ENCODE assay signal across 8 cellular contexts in the genomic region with DNA sequence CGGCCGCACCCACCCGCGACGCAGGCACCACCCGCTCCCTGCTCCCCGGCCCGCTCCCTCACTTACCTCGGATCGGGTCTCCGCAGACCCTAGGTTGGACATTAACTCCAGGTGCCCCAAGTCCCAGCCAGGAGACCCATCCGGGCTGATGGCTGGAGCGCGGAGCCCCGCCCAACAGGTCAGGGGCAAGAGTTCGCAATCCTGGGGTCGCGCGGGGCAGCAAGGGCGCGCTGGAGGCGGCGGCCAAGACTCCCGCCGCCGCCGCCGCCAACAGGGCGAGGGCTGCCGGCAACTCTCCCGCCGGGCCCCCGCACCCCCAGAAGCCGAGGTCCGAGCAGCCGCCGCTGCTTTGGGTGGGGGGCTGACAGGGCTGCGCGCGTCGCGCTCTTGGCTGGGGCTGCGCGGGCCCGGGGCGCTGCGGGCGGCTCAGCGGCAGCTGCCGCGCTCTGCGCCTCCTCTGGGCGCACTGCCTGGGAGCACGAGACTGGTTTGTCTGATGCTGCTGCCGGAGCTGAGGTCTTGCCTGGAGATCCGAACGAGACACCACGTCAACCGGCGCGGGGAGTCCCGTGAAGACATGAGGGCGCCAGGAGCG. TPM values are rescaled to one million over a fixed set of nuclear protein-coding genes. Genes with fewer than 3 reads are reported as not detected.
DNase-seq lines count a peak whose midpoint lies in the region; ATAC-seq, FAIRE-seq and TF ChIP-seq lines count a peak whose summit lies in the region.

No MANE protein-coding gene starts in this region.

- no peak overlapping the region for H2AK5ac ChIP-seq in H1 (ENCODE audit: low read depth, low read length)

- H3K79me2 ChIP-seq in H1 (ENCODE audit: control insufficient read depth in 1 of 2, insufficient read depth in 2 of 2, low read length in 2 of 2): no peaks in the 10 kb centered on the region

- TF ChIP-seq CTCF in GM13977 (IDR thresholded peaks at IDR 0.05; ENCODE audit: extremely low read depth, insufficient read depth, missing control alignments) (no peak), H1 (IDR thresholded peaks at IDR 0.05; ENCODE audit: control extremely low read depth in 1 of 3, insufficient read depth in 1 of 3, low read depth in 1 of 3, low read length in 3 of 3) (no peak), mesothelial cell of epicardium (IDR thresholded peaks at IDR 0.05; ENCODE audit: unreplicated experiment) (no peak)

- H3K18ac ChIP-seq in H1 (ENCODE audit: extremely low read depth, low read length): peak overlapping the region; percentile 72; the same call in 1 of the 2 replicates

- H3K27ac Mint-ChIP-seq in mesothelial cell of epicardium: no peak overlapping the region
- no peak overlapping the region for H3K27ac Mint-ChIP-seq in activated naive CD8-positive, alpha-beta T cell treated with anti-CD3 and anti-CD28 coated beads for 36 hours

- no peak overlapping the region for H3K56ac ChIP-seq in H1 (replicated peaks; ENCODE audit: insufficient read length, low read depth, low read length)

- H3K9me3 Mint-ChIP-seq in mesothelial cell of epicardium: no peaks in the 10 kb centered on the region
- no peaks in the 10 kb centered on the region for H3K9me3 Mint-ChIP-seq in activated naive CD8-positive, alpha-beta T cell treated with anti-CD3 and anti-CD28 coated beads for 36 hours

- H4K5ac ChIP-seq in H1 (ENCODE audit: insufficient read length, low read depth, low read length): no peak overlapping the region

- H3K4me3 ChIP-seq in H1 (ENCODE audit: extremely low read depth in 1 of 4, insufficient read depth in 2 of 4, low read depth in 3 of 4, low read length in 4 of 4) (peak overlapping the region; percentile 35 to 59 (median 42)), aorta (ENCODE audit: low read length in 2 of 2) (peak overlapping the region; percentile 47 to 55)

- H2BK12ac ChIP-seq in H1 (ENCODE audit: low read depth, low read length): no peak overlapping the region

- H3K4me1 Mint-ChIP-seq in mesothelial cell of epicardium: peaks cover 32% of the 10 kb centered on the region
- peaks cover 22% of the 10 kb centered on the region for H3K4me1 Mint-ChIP-seq in activated naive CD8-positive, alpha-beta T cell treated with anti-CD3 and anti-CD28 coated beads for 36 hours

- H3K14ac ChIP-seq in H1 (ENCODE audit: insufficient read length): no peak overlapping the region

- in situ Hi-C loops in GM13977 (cut with MboI; ENCODE audit: low pct_unique_long_range_greater_than_20kb, low sequenced_read_pairs, unreplicated experiment): loop anchor here (10.0 kb wide), 1 partner anchor 355 kb away; no protein-coding TSS in a partner anchor

- no peak overlapping the region for H2BK15ac ChIP-seq in H1 (ENCODE audit: low read length)

- peak overlapping the region; percentile 86 to 87 for H3K4me2 ChIP-seq in H1 (ENCODE audit: insufficient read depth in 1 of 2, low read depth in 2 of 2, low read length in 2 of 2)

- no peaks in the 10 kb centered on the region for H4K20me1 ChIP-seq in H1 (replicated peaks in 1 of 2; ENCODE audit: control insufficient read depth in 1 of 2, insufficient read depth in 2 of 2, low read length in 2 of 2)

- H4K8ac ChIP-seq in H1 (ENCODE audit: extremely low read depth, insufficient read depth, low read length): peak overlapping the region; percentile 57; the same call in 1 of the 2 replicates

- peak; percentile 78 for DNase-seq in GM13977 (ENCODE audit: low spot score)
- DNase-seq in NCI-H2196 (lab: John Stamatoyannopoulos, UW; ENCODE audit: unreplicated experiment): peak; percentile 68
- peak in 1 of 2 experiments; percentile 76 for DNase-seq in H1 (ENCODE audit: low read depth in 1 of 2, low spot score in 2 of 2)
- DNase-seq in mesothelial cell of epicardium (ENCODE audit: low spot score in 2 of 2, unreplicated experiment in 2 of 2): peak; percentile 51 to 71
- DNase-seq in aorta: peak in 1 of 2 donors; percentile 79
- DNase-seq in activated naive CD8-positive, alpha-beta T cell treated with anti-CD3 and anti-CD28 coated beads for 36 hours: no peak

- WGBS in H1 (ENCODE audit: extremely low coverage in 1 of 2, insufficient coverage in 1 of 2, insufficient read length in 1 of 2, insufficient replicate concordance in 2 of 2, low coverage in 1 of 2, low lambda C conversion rate in 2 of 2, missing lambda C conversion rate in 1 of 2), 2 experiments: 4% methylated on average over 28 of the region's 64 CpGs; no CpG with 5 or more reads in 1 of the 2 experiments
- 1% methylated on average over 55 to 64 of the region's 64 CpGs for WGBS in aorta, 2 donors

- FAIRE-seq in H1 (lab: Jason Lieb, UNC): no peak

- H3K4me3 Mint-ChIP-seq in mesothelial cell of epicardium: peak overlapping the region; percentile 74
- H3K4me3 Mint-ChIP-seq in activated naive CD8-positive, alpha-beta T cell treated with anti-CD3 and anti-CD28 coated beads for 36 hours: no peak overlapping the region

- no peaks in the 10 kb centered on the region for H3K36me3 Mint-ChIP-seq in mesothelial cell of epicardium
- no peaks in the 10 kb centered on the region for H3K36me3 Mint-ChIP-seq in activated naive CD8-positive, alpha-beta T cell treated with anti-CD3 and anti-CD28 coated beads for 36 hours

- H2BK5ac ChIP-seq in H1 (ENCODE audit: low read depth, low read length): peak overlapping the region; percentile 52; the same call in 1 of the 2 replicates

- H2AFZ ChIP-seq in H1 (ENCODE audit: low read length): no peak overlapping the region

- no peak overlapping the region for H3K9ac ChIP-seq in H1 (replicated peaks in 1 of 4; ENCODE audit: extremely low read depth in 1 of 4, low read depth in 3 of 4, low read length in 3 of 4)

- CTCF ChIA-PET in H1 (lab: Charles Lee; ENCODE audit: partially characterized antibody): interaction anchor here (0.7 to 1.8 kb wide), 7 partner anchors 7 to 352 kb away, joined by 3 to 13 read pairs (median 4); no protein-coding TSS in a partner anchor

- intact Hi-C loops in aorta (cut with DNase I): no loop called here

- H3K27me3 ChIP-seq in H1 (replicated peaks in 1 of 4; ENCODE audit: control insufficient read depth in 3 of 4, extremely low read depth in 1 of 4, insufficient read depth in 3 of 4, low read length in 3 of 4): peaks cover 56 to 86% (median 77%) of the 10 kb centered on the region in 4 experiments
- H3K27me3 ChIP-seq in aorta (ENCODE audit: control insufficient read depth in 1 of 2, insufficient read depth in 2 of 2, low read length in 1 of 2): no peaks in the 10 kb centered on the region

- H3K4me1 ChIP-seq in H1 (replicated peaks in 1 of 4; ENCODE audit: control insufficient read depth in 3 of 4, insufficient read depth in 4 of 4, low read length in 3 of 4): peaks cover 10 to 37% (median 19%) of the 10 kb centered on the region in 4 experiments
- H3K4me1 ChIP-seq in aorta (ENCODE audit: control insufficient read depth in 1 of 2, insufficient read depth in 2 of 2, low read length in 2 of 2): peaks cover 0 to 2% of the 10 kb centered on the region in 2 donors

- ATAC-seq in aorta (ENCODE audit: low FRiP score) (peak; percentile 17), GM21423 (IDR thresholded peaks at IDR 0.05; ENCODE audit: unreplicated experiment) (no peak), GM18867 (IDR thresholded peaks at IDR 0.05; ENCODE audit: unreplicated experiment) (no peak)

- TF ChIP-seq RAD21 in H1 (IDR thresholded peaks at IDR 0.05 in 1 of 2, conservative IDR thresholded peaks at IDR 0.05 in 1 of 2; ENCODE audit: low read depth in 2 of 2, low read length in 2 of 2): no peak

- H3K27me3 Mint-ChIP-seq in mesothelial cell of epicardium (ENCODE audit: low read depth): peaks cover 90% of the 10 kb centered on the region
- peaks cover 94% of the 10 kb centered on the region for H3K27me3 Mint-ChIP-seq in activated naive CD8-positive, alpha-beta T cell treated with anti-CD3 and anti-CD28 coated beads for 36 hours

- no peak overlapping the region for H3K23ac ChIP-seq in H1 (ENCODE audit: insufficient read length)

- H3K27ac ChIP-seq in H1 (ENCODE audit: low read depth, low read length): no peak overlapping the region
- no peak overlapping the region for H3K27ac ChIP-seq in aorta (ENCODE audit: low read depth in 1 of 2, low read length in 2 of 2)

- H3K36me3 ChIP-seq in H1 (ENCODE audit: control insufficient read depth in 2 of 4, insufficient read depth in 4 of 4, low read length in 3 of 4) (peaks cover 0 to 6% (median 0%) of the 10 kb centered on the region in 4 experiments; a peak in 1 of 8 replicates), aorta (ENCODE audit: control insufficient read depth in 1 of 2, insufficient read depth in 2 of 2, low read length in 1 of 2) (no peaks in the 10 kb centered on the region)

- no peak for TF ChIP-seq EP300 in H1 (IDR thresholded peaks at IDR 0.05; ENCODE audit: borderline replicate concordance in 1 of 2, low read depth in 2 of 2, low read length in 2 of 2)

- no peak overlapping the region for H3K4ac ChIP-seq in H1 (replicated peaks; ENCODE audit: insufficient read length, low read depth, low read length)

- no peak overlapping the region for H2BK120ac ChIP-seq in H1 (replicated peaks; ENCODE audit: low read depth, low read length)

- H4K91ac ChIP-seq in H1 (replicated peaks; ENCODE audit: insufficient read length, low read length): no peak overlapping the region

- 0 out of 2 replicates have a peak overlapping the region, but pooled peaks have one; percentile 7 for H2BK20ac ChIP-seq in H1 (ENCODE audit: low read length)

- POLR2A ChIA-PET in H1 (lab: Charles Lee; ENCODE audit: partially characterized antibody): interaction anchor here (1.1 kb wide), 1 partner anchor 163 kb away, joined by 3 read pairs; no protein-coding TSS in a partner anchor

- H3K9me3 ChIP-seq in H1 (ENCODE audit: insufficient read depth in 2 of 2, low read depth in 1 of 2, low read length in 1 of 2) (no peaks in the 10 kb centered on the region; a peak in 1 of 4 replicates), aorta (ENCODE audit: control insufficient read depth, low read length) (no peaks in the 10 kb centered on the region)

- H3K23me2 ChIP-seq in H1 (ENCODE audit: low read depth, low read length): peaks cover 25% of the 10 kb centered on the region

- TF ChIP-seq POLR2A in H1 (IDR thresholded peaks at IDR 0.05; ENCODE audit: control extremely low read depth in 1 of 2, low read depth in 2 of 2, low read length in 2 of 2): no peak

- H3K79me1 ChIP-seq in H1 (ENCODE audit: low read depth, low read length): no peaks in the 10 kb centered on the region

RNA-seq across cellular contexts. Expression of a gene that starts 0.3 kb away (rescaled TPM):
- total RNA-seq in H1 (2021; fragmentation: NEBNext Ultra II Directional; extraction: Animal tissue kit (Norgen Biotek cat#: 25700)): 1.7 and 2.0 TPM in 2 replicates
- polyA plus RNA-seq in H1 (2011; rRNA removed) (0.15 and 0.31 TPM in 2 replicates), aorta (not detected)
- polyA plus RNA-seq in H1 (2011; cell fraction: cytosol; rRNA removed): 0.22 TPM
- polyA plus RNA-seq in H1 (2011; cell fraction: nucleus; rRNA removed): 0.43 TPM
- 0.33 to 0.62 TPM (median 0.38 TPM) in 4 replicates for polyA plus RNA-seq in H1 (2012, experiment 1 of 2)
- polyA plus RNA-seq in H1 (2012, experiment 2 of 2): 0.14 TPM
- 0.89 TPM for polyA plus RNA-seq in H1 (2013, experiment 1 of 2)
- polyA plus RNA-seq in H1 (2013, experiment 2 of 2): 0.46 TPM
- 0.15 and 0.47 TPM in 2 replicates for polyA minus RNA-seq in H1 (2011; rRNA and poly(A)+ RNA removed)
- polyA minus RNA-seq in H1 (2011; cell fraction: cytosol; rRNA and poly(A)+ RNA removed): not detected
- polyA minus RNA-seq in H1 (2011; cell fraction: nucleus; rRNA and poly(A)+ RNA removed): 0.70 TPM
- total RNA-seq in mesothelial cell of epicardium (0.51 to 0.86 TPM (median 0.85 TPM) in 3 replicates), aorta (under 1 TPM in 1 of 2 donors, not detected in 1; 0.24 TPM)
- total RNA-seq in activated naive CD8-positive, alpha-beta T cell treated with anti-CD3 and anti-CD28 coated beads for 36 hours: not detected
